Comparison of ENCODE assay signal across 9 cellular contexts in genomic region chr15:37102315-37103021, GRCh38. TPM values are rescaled to one million over a fixed set of nuclear protein-coding genes. Genes with fewer than 3 reads are reported as not detected.
A peak's percentile ranks its signal among the peaks of the same experiment; 100 is the strongest.
DNase-seq lines count a peak whose midpoint lies in the region; TF ChIP-seq lines count a peak whose summit lies in the region.
"Had no signal": no experiment of that assay in that cellular context is flagged by ENCODE, and none has a peak within 500 bp of the region (broad histone marks: within the 10 kb centered on the region; RNA-seq: fewer than 3 reads in every experiment).

No MANE protein-coding gene starts in this region.

- POLR2A ChIA-PET in PC-9 (lab: Charles Lee; ENCODE audit: unreplicated experiment), result no interaction called here

- peak overlapping the region; percentile 95 for H2AFZ ChIP-seq in PC-9

- peaks cover 15% of the 10 kb centered on the region; the same call in 1 of the 2 replicates for H3K4me1 ChIP-seq in PC-9 (replicated peaks; ENCODE audit: insufficient read depth)

- no peaks in the 10 kb centered on the region for H3K9me3 ChIP-seq in PC-9 (ENCODE audit: insufficient read depth, low read depth)

- no peaks in the 10 kb centered on the region for H3K9me2 ChIP-seq in PC-9 (ENCODE audit: insufficient read depth)

- peak; percentile 16 to 80 for DNase-seq in NCI-H2081 (lab: John Stamatoyannopoulos, UW)
- no peak for DNase-seq in NCI-H2081 treated with DMSO at 0.1 percent for 48 hours (lab: John Stamatoyannopoulos, UW)
- DNase-seq in PC-9, result peak in 1 of 2 experiments; percentile 11
- DNase-seq in fibroblast of mammary gland (ENCODE audit: low read depth), result no peak
- DNase-seq in skeletal muscle cell (ENCODE audit: low read depth), result no peak
- DNase-seq in HUDEP-2 (lab: John Stamatoyannopoulos, UW; ENCODE audit: unreplicated experiment in 76 of 76), result no peak
- no peak for DNase-seq in SK-N-DZ (ENCODE audit: low spot score)
- no peak for DNase-seq in OCI-M2 (lab: John Stamatoyannopoulos, UW; ENCODE audit: unreplicated experiment)

- H3K27me3 ChIP-seq in PC-9 (ENCODE audit: insufficient read depth, low read depth), result no peaks in the 10 kb centered on the region

- intact Hi-C loops in PC-9 (cut with micrococcal nuclease; ENCODE audit: unreplicated experiment), result loop anchor here (5.0 to 10.0 kb wide), 2 partner anchors 200 to 728 kb away; no protein-coding TSS in a partner anchor

- H3K4me2 ChIP-seq in PC-9, result peak overlapping the region; percentile 87

- H3F3A ChIP-seq in PC-9 (ENCODE audit: insufficient read depth, low read depth), result peaks cover 10% of the 10 kb centered on the region

- H3K4me3 ChIP-seq in PC-9 (peak overlapping the region; percentile 91), fibroblast of mammary gland (ENCODE audit: control insufficient read depth, low read depth, low read length) (peak overlapping the region; percentile 76), skeletal muscle cell (ENCODE audit: low read depth, low read length) (peak overlapping the region; percentile 82)

- BruUV-seq in PC-9 (replicated peaks; lab: Mats Ljungman, UMichigan), result no TSS peak

- no peak for TF ChIP-seq CTCF in PC-9 (conservative IDR thresholded peaks at IDR 0.05)
- TF ChIP-seq CTCF in fibroblast of mammary gland (conservative IDR thresholded peaks at IDR 0.05; ENCODE audit: control insufficient read depth, insufficient read depth, low read depth, low read length), result no peak

- H3K36me3 ChIP-seq in PC-9 (ENCODE audit: low read depth), result no peaks in the 10 kb centered on the region

- peaks cover 28% of the 10 kb centered on the region for H3K79me2 ChIP-seq in PC-9 (ENCODE audit: low read depth)

- H3K27ac ChIP-seq in PC-9, result no peak overlapping the region

- CTCF ChIA-PET in PC-9 (lab: Charles Lee), result interaction anchor here (0.7 kb wide), 1 partner anchor 24 kb away, joined by 3 read pairs; no protein-coding TSS in a partner anchor

- H4K20me1 ChIP-seq in PC-9 (ENCODE audit: insufficient read depth), result no peaks in the 10 kb centered on the region

RNA-seq across cellular contexts. Expression of gene MEIS2, which starts 2.1 kb away (rescaled TPM):
- total RNA-seq in PC-9 (2021), result 25.0 and 29.1 TPM in 2 replicates
- polyA plus RNA-seq in SK-N-DZ (2014; cell fraction: cytosol; rRNA removed), result 133 and 168 TPM in 2 replicates
- polyA plus RNA-seq in SK-N-DZ (2014; cell fraction: nucleus; rRNA removed), result 136 and 171 TPM in 2 replicates
- total RNA-seq: activated CD8-positive, alpha-beta memory T cell treated with anti-CD3 and anti-CD28 coated beads for 36 hours had no signal

Comparison
In these comparisons a context has a peak if more than half of its experiments do, and no peak if none do; other contexts are left out.
1. DNase-seq: peak in NCI-H2081 (2 of 2); none in NCI-H2081 treated with DMSO at 0.1 percent for 48 hours (single experiment), fibroblast of mammary gland (single experiment), skeletal muscle cell (single experiment), HUDEP-2 (0 of 76), SK-N-DZ (single experiment) and OCI-M2 (single experiment).
2. Peak in every context shown above with its lines, with median percentiles within 50 percentile points of each other: H3K4me3 ChIP-seq.